Comparison of ENCODE assay signal across 10 cellular contexts in the genomic region with DNA sequence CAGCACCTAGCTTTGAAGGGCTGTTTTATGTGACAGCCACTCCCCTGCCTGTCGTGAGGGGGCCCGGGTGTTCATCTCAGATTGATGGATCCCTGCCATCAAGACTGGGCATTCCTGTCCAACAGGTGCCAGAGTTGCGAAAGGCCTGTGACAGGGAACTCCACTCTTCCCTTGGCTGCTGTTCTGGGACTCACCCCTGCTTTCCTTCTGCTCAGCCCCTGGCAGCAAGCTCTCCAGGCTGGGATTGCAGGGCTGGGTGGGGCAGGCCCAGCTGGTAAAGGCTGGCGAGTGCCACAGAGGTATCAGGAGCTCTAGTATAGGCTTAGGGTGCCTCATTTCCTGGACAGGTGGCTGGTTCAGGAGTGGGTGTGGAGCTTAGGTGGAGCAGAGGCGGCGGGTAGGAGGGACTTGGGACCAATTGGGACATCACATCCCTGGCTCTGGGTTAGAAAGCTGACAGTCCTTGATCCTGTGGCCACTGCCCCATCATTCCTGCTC. TPM values are rescaled to one million over a fixed set of nuclear protein-coding genes. Genes with fewer than 3 reads are reported as not detected.
A peak's percentile ranks its signal among the peaks of the same experiment; 100 is the strongest.
DNase-seq lines count a peak whose midpoint lies in the region; ATAC-seq and TF ChIP-seq lines count a peak whose summit lies in the region.
"Had no signal": no experiment of that assay in that cellular context is flagged by ENCODE, and none has a peak within 500 bp of the region (broad histone marks: within the 10 kb centered on the region; RNA-seq: fewer than 3 reads in every experiment).

A gene with protein sequence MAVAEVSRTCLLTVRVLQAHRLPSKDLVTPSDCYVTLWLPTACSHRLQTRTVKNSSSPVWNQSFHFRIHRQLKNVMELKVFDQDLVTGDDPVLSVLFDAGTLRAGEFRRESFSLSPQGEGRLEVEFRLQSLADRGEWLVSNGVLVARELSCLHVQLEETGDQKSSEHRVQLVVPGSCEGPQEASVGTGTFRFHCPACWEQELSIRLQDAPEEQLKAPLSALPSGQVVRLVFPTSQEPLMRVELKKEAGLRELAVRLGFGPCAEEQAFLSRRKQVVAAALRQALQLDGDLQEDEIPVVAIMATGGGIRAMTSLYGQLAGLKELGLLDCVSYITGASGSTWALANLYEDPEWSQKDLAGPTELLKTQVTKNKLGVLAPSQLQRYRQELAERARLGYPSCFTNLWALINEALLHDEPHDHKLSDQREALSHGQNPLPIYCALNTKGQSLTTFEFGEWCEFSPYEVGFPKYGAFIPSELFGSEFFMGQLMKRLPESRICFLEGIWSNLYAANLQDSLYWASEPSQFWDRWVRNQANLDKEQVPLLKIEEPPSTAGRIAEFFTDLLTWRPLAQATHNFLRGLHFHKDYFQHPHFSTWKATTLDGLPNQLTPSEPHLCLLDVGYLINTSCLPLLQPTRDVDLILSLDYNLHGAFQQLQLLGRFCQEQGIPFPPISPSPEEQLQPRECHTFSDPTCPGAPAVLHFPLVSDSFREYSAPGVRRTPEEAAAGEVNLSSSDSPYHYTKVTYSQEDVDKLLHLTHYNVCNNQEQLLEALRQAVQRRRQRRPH (plus strand): TSS at position 448 of the 498 bp plus-strand sequence. CDS start 67 bp downstream, outside the sequence.

- no peak within 1 kb of the TSS for H3K4me3 Mint-ChIP-seq in natural killer cell
- H3K4me3 Mint-ChIP-seq in natural killer cell treated with Interleukin-12 subunit alpha and Interleukin-12 subunit beta and Interleukin-15 and Interleukin-18, amount 100 ng/mL, for 72 hours: no peak within 1 kb of the TSS
- no peak within 1 kb of the TSS for H3K4me3 Mint-ChIP-seq in activated T-helper 2 cell treated with anti-CD3 and anti-CD28 coated beads, Interferon-gamma antibody, Interleukin-2, Interleukin-4, amounts not matched to agents 10 μg/mL and 5 μg/mL and 100 μg/mL, durations not matched to agents 14 hours and 24 hours and 36 hours (ENCODE audit: low read depth)

- no peak for ATAC-seq in natural killer cell
- no peak for ATAC-seq in natural killer cell treated with Interleukin-12 subunit alpha and Interleukin-12 subunit beta and Interleukin-15 and Interleukin-18, amount 100 ng/mL, for 72 hours
- ATAC-seq in mucosa of descending colon: peak; percentile 94
- no peak for ATAC-seq in aorta (ENCODE audit: low FRiP score)
- ATAC-seq: GM12878 had no signal

- intact Hi-C loops in natural killer cell (cut with micrococcal nuclease) (no loop called here), mucosa of descending colon (cut with DNase I, micrococcal nuclease) (no loop called here), aorta (cut with DNase I) (loop anchor here in 1 of 2 donors (10.0 kb wide), 1 partner anchor 136 kb away; a partner anchor contains a TSS)
- intact Hi-C loops in activated T-helper 2 cell treated with anti-CD3 and anti-CD28 coated beads, Interferon-gamma antibody, Interleukin-2, Interleukin-4, amounts not matched to agents 10 μg/mL and 5 μg/mL and 100 μg/mL, durations not matched to agents 14 hours and 24 hours and 36 hours (cut with micrococcal nuclease): no loop called here

- H3K4me3 ChIP-seq in mucosa of descending colon (no peak within 1 kb of the TSS), aorta (ENCODE audit: low read length in 2 of 2) (no peak within 1 kb of the TSS)
- H3K4me3 ChIP-seq: GM12878 had no signal

- no peaks in the 10 kb centered on the region for H3K36me3 Mint-ChIP-seq in natural killer cell
- H3K36me3 Mint-ChIP-seq in natural killer cell treated with Interleukin-12 subunit alpha and Interleukin-12 subunit beta and Interleukin-15 and Interleukin-18, amount 100 ng/mL, for 72 hours: no peaks in the 10 kb centered on the region
- H3K36me3 Mint-ChIP-seq in activated T-helper 2 cell treated with anti-CD3 and anti-CD28 coated beads, Interferon-gamma antibody, Interleukin-2, Interleukin-4, amounts not matched to agents 10 μg/mL and 5 μg/mL and 100 μg/mL, durations not matched to agents 14 hours and 24 hours and 36 hours (ENCODE audit: low read depth): peaks cover 8% of the 10 kb centered on the region

- no peaks in the 10 kb centered on the region for H3K27me3 Mint-ChIP-seq in natural killer cell (ENCODE audit: low read depth in 2 of 2)
- no peaks in the 10 kb centered on the region for H3K27me3 Mint-ChIP-seq in natural killer cell treated with Interleukin-12 subunit alpha and Interleukin-12 subunit beta and Interleukin-15 and Interleukin-18, amount 100 ng/mL, for 72 hours
- H3K27me3 Mint-ChIP-seq in activated T-helper 2 cell treated with anti-CD3 and anti-CD28 coated beads, Interferon-gamma antibody, Interleukin-2, Interleukin-4, amounts not matched to agents 10 μg/mL and 5 μg/mL and 100 μg/mL, durations not matched to agents 14 hours and 24 hours and 36 hours (ENCODE audit: low read depth): no peaks in the 10 kb centered on the region

- no peak for DNase-seq in natural killer cell
- no peak for DNase-seq in natural killer cell treated with Interleukin-12 subunit alpha and Interleukin-12 subunit beta and Interleukin-15 and Interleukin-18, amount 100 ng/mL, for 72 hours (ENCODE audit: low spot score)
- no peak for DNase-seq in activated T-helper 2 cell treated with anti-CD3 and anti-CD28 coated beads, Interferon-gamma antibody, Interleukin-2, Interleukin-4, amounts not matched to agents 10 μg/mL and 5 μg/mL and 100 μg/mL, durations not matched to agents 14 hours and 24 hours and 36 hours (ENCODE audit: low spot score)
- DNase-seq in mucosa of descending colon: peak; percentile 76 to 87 (median 84)
- DNase-seq in aorta: no peak
- DNase-seq in activated CD8-positive, alpha-beta memory T cell treated with anti-CD3 and anti-CD28 coated beads for 24 hours: no peak
- DNase-seq in NCI-H187 (lab: John Stamatoyannopoulos, UW): no peak
- DNase-seq in amygdala (lab: John Stamatoyannopoulos, UW): no peak
- DNase-seq: SK-N-SH had no signal

- no peak within 1 kb of the TSS for H3K27ac ChIP-seq in aorta (ENCODE audit: low read depth in 1 of 2, low read length in 2 of 2)

- H3K36me3 ChIP-seq in mucosa of descending colon (ENCODE audit: low read depth) (no peaks in the 10 kb centered on the region), aorta (ENCODE audit: control insufficient read depth in 1 of 2, insufficient read depth in 2 of 2, low read length in 1 of 2) (no peaks in the 10 kb centered on the region)

- H3K9me3 ChIP-seq in mucosa of descending colon: no peaks in the 10 kb centered on the region
- H3K9me3 ChIP-seq in aorta (ENCODE audit: control insufficient read depth, low read length): no peaks in the 10 kb centered on the region
- H3K9me3 ChIP-seq: SK-N-SH had no signal

- no peaks in the 10 kb centered on the region for H3K9me3 Mint-ChIP-seq in natural killer cell
- no peaks in the 10 kb centered on the region for H3K9me3 Mint-ChIP-seq in natural killer cell treated with Interleukin-12 subunit alpha and Interleukin-12 subunit beta and Interleukin-15 and Interleukin-18, amount 100 ng/mL, for 72 hours
- no peaks in the 10 kb centered on the region for H3K9me3 Mint-ChIP-seq in activated T-helper 2 cell treated with anti-CD3 and anti-CD28 coated beads, Interferon-gamma antibody, Interleukin-2, Interleukin-4, amounts not matched to agents 10 μg/mL and 5 μg/mL and 100 μg/mL, durations not matched to agents 14 hours and 24 hours and 36 hours

- 88 to 90% methylated on average over 6 of the region's 6 CpGs for WGBS in aorta, 2 donors

- H3K27ac Mint-ChIP-seq in natural killer cell: no peak within 1 kb of the TSS
- no peak within 1 kb of the TSS for H3K27ac Mint-ChIP-seq in natural killer cell treated with Interleukin-12 subunit alpha and Interleukin-12 subunit beta and Interleukin-15 and Interleukin-18, amount 100 ng/mL, for 72 hours
- H3K27ac Mint-ChIP-seq in activated T-helper 2 cell treated with anti-CD3 and anti-CD28 coated beads, Interferon-gamma antibody, Interleukin-2, Interleukin-4, amounts not matched to agents 10 μg/mL and 5 μg/mL and 100 μg/mL, durations not matched to agents 14 hours and 24 hours and 36 hours: no peak within 1 kb of the TSS

- peaks cover 9% of the 10 kb centered on the region for H3K4me1 ChIP-seq in mucosa of descending colon (ENCODE audit: low read depth)
- H3K4me1 ChIP-seq in aorta (ENCODE audit: control insufficient read depth in 1 of 2, insufficient read depth in 2 of 2, low read length in 2 of 2): no peaks in the 10 kb centered on the region

- TF ChIP-seq CTCF in natural killer cell (IDR thresholded peaks at IDR 0.05) (no peak), mucosa of descending colon (IDR thresholded peaks at IDR 0.05) (no peak)

- no peaks in the 10 kb centered on the region for H3K27me3 ChIP-seq in aorta (ENCODE audit: control insufficient read depth in 1 of 2, insufficient read depth in 2 of 2, low read length in 1 of 2)

- peaks cover 0 to 22% of the 10 kb centered on the region in 2 donors for H3K4me1 Mint-ChIP-seq in natural killer cell
- H3K4me1 Mint-ChIP-seq in natural killer cell treated with Interleukin-12 subunit alpha and Interleukin-12 subunit beta and Interleukin-15 and Interleukin-18, amount 100 ng/mL, for 72 hours (ENCODE audit: low read depth in 2 of 2): peaks cover 4 to 5% of the 10 kb centered on the region in 2 donors
- peaks cover 6% of the 10 kb centered on the region for H3K4me1 Mint-ChIP-seq in activated T-helper 2 cell treated with anti-CD3 and anti-CD28 coated beads, Interferon-gamma antibody, Interleukin-2, Interleukin-4, amounts not matched to agents 10 μg/mL and 5 μg/mL and 100 μg/mL, durations not matched to agents 14 hours and 24 hours and 36 hours (ENCODE audit: low read depth)

RNA-seq across cellular contexts. Expression of the gene that starts here (rescaled TPM):
- total RNA-seq in natural killer cell: 10 to 100 TPM; 15.2 to 17.5 (median 17.4) TPM
- 10 to 100 TPM in 1 of 2 donors, 1 to 10 TPM in 1; 4.7 to 13.4 TPM for total RNA-seq in natural killer cell treated with Interleukin-12 subunit alpha and Interleukin-12 subunit beta and Interleukin-15 and Interleukin-18, amount 100 ng/mL, for 72 hours
- 8.0 and 10.5 TPM in 2 replicates for total RNA-seq in activated T-helper 2 cell treated with anti-CD3 and anti-CD28 coated beads, Interferon-gamma antibody, Interleukin-2, Interleukin-4, amounts not matched to agents 10 μg/mL and 5 μg/mL and 100 μg/mL, durations not matched to agents 14 hours and 24 hours and 36 hours
- 1 to 10 TPM; 5.2 to 9.7 (median 6.4) TPM for total RNA-seq in mucosa of descending colon
- total RNA-seq in aorta: 10 to 100 TPM in 1 of 2 donors, 1 to 10 TPM in 1; 6.7 to 11.1 TPM
- 10 to 100 TPM; 14.3 to 51.8 TPM for polyA plus RNA-seq in aorta

Comparison
In these comparisons a context has a peak if more than half of its experiments do, and no peak if none do; other contexts are left out.
1. DNase-seq: peak in mucosa of descending colon (3 of 3); none in natural killer cell (single experiment), natural killer cell treated with Interleukin-12 subunit alpha and Interleukin-12 subunit beta and Interleukin-15 and Interleukin-18, amount 100 ng/mL, for 72 hours (single experiment), activated T-helper 2 cell treated with anti-CD3 and anti-CD28 coated beads, Interferon-gamma antibody, Interleukin-2, Interleukin-4, amounts not matched to agents 10 μg/mL and 5 μg/mL and 100 μg/mL, durations not matched to agents 14 hours and 24 hours and 36 hours (single experiment), aorta (0 of 2), activated CD8-positive, alpha-beta memory T cell treated with anti-CD3 and anti-CD28 coated beads for 24 hours (single experiment), NCI-H187 (0 of 2) and amygdala (0 of 56).